10 cellular contexts compared by ENCODE assay signal in genomic region chr2:237057893-237058300, GRCh38. TPM values are rescaled to one million over a fixed set of nuclear protein-coding genes. Genes with fewer than 3 reads are reported as not detected.
DNase-seq lines count a peak whose midpoint lies in the region; ATAC-seq and TF ChIP-seq lines count a peak whose summit lies in the region.
"Had no signal": no experiment of that assay in that cellular context is flagged by ENCODE, and none has a peak within 500 bp of the region (broad histone marks: within the 10 kb centered on the region; RNA-seq: fewer than 3 reads in every experiment).

No MANE protein-coding gene starts in this region.

- DNase-seq in GM20000 (ENCODE audit: low spot score) (peak; percentile 57), NCI-H526 (lab: John Stamatoyannopoulos, UW) (peak; percentile 93 to 94), HT-29 (ENCODE audit: low spot score) (no peak), HPDE6-E6E7 (ENCODE audit: extremely low spot score) (no peak), OCI-M1 (lab: John Stamatoyannopoulos, UW) (no peak)
- DNase-seq in activated naive CD4-positive, alpha-beta T cell treated with anti-CD3 and anti-CD28 coated beads, Interleukin-2, amount 50 U/mL, for 16 hours, result no peak
- DNase-seq: C1 segment of cervical spinal cord, mammary epithelial cell had no signal

- no peak for TF ChIP-seq CTCF in GM20000 (IDR thresholded peaks at IDR 0.05; ENCODE audit: extremely low read depth, missing control alignments)

- ATAC-seq in GM18499 (IDR thresholded peaks at IDR 0.05; ENCODE audit: insufficient read depth, unreplicated experiment) (peak; percentile 73), HG02981 (IDR thresholded peaks at IDR 0.05; ENCODE audit: unreplicated experiment) (peak; percentile 85)

RNA-seq across cellular contexts. Expression of gene COPS8, which starts 27.8 kb away (rescaled TPM):
- 61.1 and 67.6 TPM in 2 replicates for total RNA-seq in HT-29 (2014; rRNA removed; shearing (Covaris generic))

Comparison
In these comparisons a context has a peak if more than half of its experiments do, and no peak if none do; other contexts are left out.
1. DNase-seq: peak in GM20000 (single experiment) and NCI-H526 (2 of 2); none in HT-29 (single experiment), activated naive CD4-positive, alpha-beta T cell treated with anti-CD3 and anti-CD28 coated beads, Interleukin-2, amount 50 U/mL, for 16 hours (single experiment), HPDE6-E6E7 (single experiment) and OCI-M1 (single experiment).